In the genomic region with DNA sequence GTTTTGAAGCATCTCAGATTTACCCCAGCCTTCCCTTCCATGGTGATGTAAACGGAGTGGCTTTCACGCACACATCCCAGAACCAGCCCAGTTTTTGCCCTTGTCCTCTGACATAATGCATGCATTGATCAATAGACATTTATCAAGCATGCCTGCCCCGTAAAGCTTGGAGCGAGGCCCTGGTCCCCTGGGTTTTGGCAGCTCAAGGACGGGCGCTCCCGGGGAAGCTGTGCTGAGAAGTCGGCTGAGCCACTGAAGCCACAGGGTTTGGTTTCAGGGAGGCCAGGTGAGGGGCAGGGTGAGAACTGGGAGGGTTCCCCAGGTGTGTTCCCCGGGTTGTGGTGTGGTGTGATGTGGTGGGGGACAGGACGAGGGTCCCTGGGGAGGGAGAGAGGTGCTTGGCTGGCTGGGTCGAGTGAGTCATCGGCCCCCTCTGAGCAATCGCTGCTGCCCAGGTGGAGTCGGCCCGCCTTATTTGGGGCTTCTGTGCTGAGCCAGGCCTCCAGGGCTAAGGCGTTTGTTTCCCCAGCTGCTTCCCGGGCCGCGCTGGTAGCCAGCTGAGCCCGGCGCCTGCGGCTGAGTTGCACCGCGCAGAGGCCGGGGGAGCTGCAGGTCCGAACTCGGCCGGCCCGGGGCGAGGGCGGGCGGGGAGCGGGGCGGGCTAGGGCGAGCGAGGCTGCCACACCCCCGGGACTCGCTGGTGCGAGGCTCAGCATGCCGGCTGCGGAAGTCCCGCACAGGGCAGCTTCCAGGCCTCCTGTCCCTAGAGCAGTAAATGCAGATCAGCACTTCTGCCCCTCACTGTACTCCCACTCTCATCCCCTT, we compare ENCODE assay signal across 8 cellular contexts. TPM values are rescaled to one million over a fixed set of nuclear protein-coding genes. Genes with fewer than 3 reads are reported as not detected.
A peak's percentile ranks its signal among the peaks of the same experiment; 100 is the strongest.
DNase-seq lines count a peak whose midpoint lies in the region; ATAC-seq and TF ChIP-seq lines count a peak whose summit lies in the region.

No MANE protein-coding gene starts in this region.

- H3K27me3 ChIP-seq in esophagus squamous epithelium (no peaks in the 10 kb centered on the region), aorta (ENCODE audit: control insufficient read depth in 1 of 2, insufficient read depth in 2 of 2, low read length in 1 of 2) (no peaks in the 10 kb centered on the region)

- no peaks in the 10 kb centered on the region for H3K27me3 Mint-ChIP-seq in osteocyte (ENCODE audit: unreplicated experiment)

- H3K4me3 ChIP-seq in esophagus squamous epithelium (peak overlapping the region in 3 of 4 donors; percentile 20 to 60 (median 40)), aorta (ENCODE audit: low read length in 2 of 2) (no peak overlapping the region)

- no peaks in the 10 kb centered on the region for H3K9me3 Mint-ChIP-seq in osteocyte (ENCODE audit: unreplicated experiment)

- peaks cover 37% of the 10 kb centered on the region for H3K4me1 Mint-ChIP-seq in osteocyte (ENCODE audit: unreplicated experiment)

- H3K36me3 ChIP-seq in esophagus squamous epithelium, result no peaks in the 10 kb centered on the region
- no peaks in the 10 kb centered on the region for H3K36me3 ChIP-seq in aorta (ENCODE audit: control insufficient read depth in 1 of 2, insufficient read depth in 2 of 2, low read length in 1 of 2)

- H3K9me3 ChIP-seq in esophagus squamous epithelium (no peaks in the 10 kb centered on the region), aorta (ENCODE audit: control insufficient read depth, low read length) (no peaks in the 10 kb centered on the region)

- WGBS in esophagus squamous epithelium, 2 donors, result 3 to 21% methylated on average over 9 to 31 of the region's 42 CpGs
- 7% methylated on average over 42 of the region's 42 CpGs for WGBS in aorta, 2 donors

- H3K4me1 ChIP-seq in esophagus squamous epithelium, result peaks cover 25 to 81% (median 48%) of the 10 kb centered on the region in 3 donors
- H3K4me1 ChIP-seq in aorta (ENCODE audit: control insufficient read depth in 1 of 2, insufficient read depth in 2 of 2, low read length in 2 of 2), result no peaks in the 10 kb centered on the region

- TF ChIP-seq CTCF in esophagus squamous epithelium (IDR thresholded peaks at IDR 0.05), result no peak
- TF ChIP-seq CTCF in osteocyte (IDR thresholded peaks at IDR 0.05), result peak; percentile 6

- no peaks in the 10 kb centered on the region for H3K36me3 Mint-ChIP-seq in osteocyte (ENCODE audit: unreplicated experiment)

- DNase-seq in G401 (ENCODE audit: low spot score) (peak; percentile 19), NCI-H2227 (lab: John Stamatoyannopoulos, UW; ENCODE audit: unreplicated experiment) (peak; percentile 64), esophagus squamous epithelium (lab: John Stamatoyannopoulos, UW) (no peak), osteocyte (ENCODE audit: extremely low spot score, unreplicated experiment) (peak; percentile 87), aorta (peak; percentile 71 to 84), NCI-H774 (lab: John Stamatoyannopoulos, UW) (no peak)
- DNase-seq in activated T-cell treated with anti-CD3 and anti-CD28 coated beads, Interleukin-2, amount 50 U/mL, for 48 hours, result peak; percentile 73 to 83

- no peak overlapping the region for H3K4me3 Mint-ChIP-seq in osteocyte (ENCODE audit: unreplicated experiment)

- peak; percentile 61 for ATAC-seq in HG02588 (IDR thresholded peaks at IDR 0.05; ENCODE audit: unreplicated experiment)
- ATAC-seq in aorta (ENCODE audit: low FRiP score), result peak; percentile 83

- in situ Hi-C loops in G401 (cut with HindIII; ENCODE audit: low sequenced_read_pairs), result no loop called here

- no peak for TF ChIP-seq POLR2A in esophagus squamous epithelium (IDR thresholded peaks at IDR 0.05)

- H3K27ac ChIP-seq in esophagus squamous epithelium (peak overlapping the region; percentile 76 to 92 (median 87)), aorta (ENCODE audit: low read depth in 1 of 2, low read length in 2 of 2) (peak overlapping the region in 1 of 2 donors; percentile 45)

- H3K27ac Mint-ChIP-seq in osteocyte (ENCODE audit: unreplicated experiment), result peak overlapping the region; percentile 83

- intact Hi-C loops in esophagus squamous epithelium (cut with DNase I), result no loop called here
- intact Hi-C loops in aorta (cut with DNase I), result no loop called here

RNA-seq across cellular contexts. Expression of a gene that starts 23.6 kb away (rescaled TPM):
- 5.4 and 6.7 TPM in 2 replicates for total RNA-seq in G401 (2014; rRNA removed; shearing (Covaris generic))
- total RNA-seq in esophagus squamous epithelium (10 to 100 TPM; 23.7 to 58.9 (median 39.2) TPM), osteocyte (39.4 and 42.1 TPM in 2 replicates), aorta (100 to 1,000 TPM; 154 to 169 TPM)
- polyA plus RNA-seq in aorta, result 10 to 100 TPM; 15.2 to 67.8 TPM

Comparison
In these comparisons a context has a peak if more than half of its experiments do, and no peak if none do; other contexts are left out.
1. DNase-seq: peak in G401 (single experiment), NCI-H2227 (single experiment), activated T-cell treated with anti-CD3 and anti-CD28 coated beads, Interleukin-2, amount 50 U/mL, for 48 hours (2 of 2), osteocyte (single experiment) and aorta (2 of 2); none in esophagus squamous epithelium (single experiment) and NCI-H774 (single experiment).
2. H3K4me3 ChIP-seq: peak in esophagus squamous epithelium (3 of 4); none in aorta (0 of 2).